In the genomic region with DNA sequence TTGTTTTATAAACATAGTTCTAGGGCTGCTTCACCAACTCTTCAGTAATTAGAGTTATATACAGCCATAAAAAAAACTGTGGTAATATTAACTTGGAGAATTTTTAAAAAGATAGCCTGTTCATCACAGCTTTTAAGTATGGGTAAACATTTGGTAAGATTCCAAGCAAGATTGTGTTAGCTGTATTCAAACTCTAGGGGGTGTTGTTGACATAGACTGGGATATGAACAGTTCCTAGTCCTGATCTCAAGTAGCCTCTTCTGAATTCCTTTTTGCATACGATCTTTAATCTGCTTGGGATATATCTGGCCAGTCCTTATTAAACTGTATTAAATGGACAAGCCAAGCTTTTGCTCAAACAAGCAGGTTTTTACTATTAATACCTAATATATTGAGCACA, we compare ENCODE assay signal across 8 cellular contexts. TPM values are rescaled to one million over a fixed set of nuclear protein-coding genes. Genes with fewer than 3 reads are reported as not detected.
DNase-seq lines count a peak whose midpoint lies in the region; FAIRE-seq and TF ChIP-seq lines count a peak whose summit lies in the region.

No MANE protein-coding gene starts in this region.

- intact Hi-C loops in lower leg skin (cut with DNase I; ENCODE audit: low total_unique reads): no loop called here

- FAIRE-seq in GM19239 (lab: Jason Lieb, UNC): peak; percentile 52

- no peak overlapping the region for H3K4me3 ChIP-seq in lower leg skin (ENCODE audit: low read depth, poor library complexity, severe bottlenecking)

- 26 to 31% methylated on average over 1 of the region's 1 CpG for WGBS in lower leg skin, 2 donors

- TF ChIP-seq POLR2A in lower leg skin (IDR thresholded peaks at IDR 0.05): no peak

- DNase-seq in Ammon's horn (ENCODE audit: low spot score) (peak; percentile 48), GM19239 (ENCODE audit: insufficient read length, low spot score) (no peak), RKO (ENCODE audit: low spot score) (peak; percentile 72), fibroblast of gingiva (ENCODE audit: low read depth) (peak; percentile 53), pons (ENCODE audit: low spot score) (peak; percentile 73), 8988T (no peak), T1000 (lab: John Stamatoyannopoulos, UW) (no peak), lower leg skin (ENCODE audit: low spot score in 2 of 2) (no peak)

- TF ChIP-seq CTCF in lower leg skin (IDR thresholded peaks at IDR 0.05): no peak

RNA-seq across cellular contexts. Expression of a gene that starts 13.4 kb away (rescaled TPM):
- 10 to 100 TPM; 39.5 to 80.5 (median 50.8) TPM for total RNA-seq in lower leg skin

RNA-seq across cellular contexts. Expression of a gene that starts 40.5 kb away (rescaled TPM):
- total RNA-seq in lower leg skin: 10 to 100 TPM; 29.6 to 46.3 (median 35.1) TPM

Comparison
In these comparisons a context has a peak if more than half of its experiments do, and no peak if none do; other contexts are left out.
1. DNase-seq: peak in Ammon's horn (single experiment), RKO (single experiment), fibroblast of gingiva (single experiment) and pons (single experiment); none in GM19239 (single experiment), 8988T (single experiment), T1000 (single experiment) and lower leg skin (0 of 2).